9 cellular contexts compared by ENCODE assay signal in genomic region chr4:44738615-44739014, GRCh38. TPM values are rescaled to one million over a fixed set of nuclear protein-coding genes. Genes with fewer than 3 reads are reported as not detected.
DNase-seq lines count a peak whose midpoint lies in the region; ATAC-seq and TF ChIP-seq lines count a peak whose summit lies in the region.
"Had no signal": no experiment of that assay in that cellular context is flagged by ENCODE, and none has a peak within 500 bp of the region (broad histone marks: within the 10 kb centered on the region; RNA-seq: fewer than 3 reads in every experiment).

No MANE protein-coding gene starts in this region.

- no peaks in the 10 kb centered on the region for H3F3A ChIP-seq in PC-9 (ENCODE audit: insufficient read depth, low read depth)

- BruUV-seq in PC-9 (replicated peaks; lab: Mats Ljungman, UMichigan) = no TSS peak

- no peaks in the 10 kb centered on the region for H3K4me1 ChIP-seq in PC-9 (replicated peaks; ENCODE audit: insufficient read depth)

- no peak overlapping the region for H2AFZ ChIP-seq in PC-9

- no peaks in the 10 kb centered on the region for H3K79me2 ChIP-seq in PC-9 (ENCODE audit: low read depth)

- POLR2A ChIA-PET in HEK293T (lab: Yijun Ruan, JAX) (no interaction called here), PC-9 (lab: Charles Lee; ENCODE audit: unreplicated experiment) (no interaction called here)

- no peak overlapping the region for H3K4me2 ChIP-seq in PC-9

- H4K20me1 ChIP-seq in PC-9 (ENCODE audit: insufficient read depth) = no peaks in the 10 kb centered on the region

- DNase-seq in HEK293T (ENCODE audit: extremely low spot score) (peak; percentile 12), PC-9 (no peak), left kidney (ENCODE audit: low read depth, low spot score) (peak; percentile 12), hippocampal formation (lab: John Stamatoyannopoulos, UW) (no peak), DMS79 (lab: John Stamatoyannopoulos, UW) (no peak), Right ventricle myocardium inferior (ENCODE audit: missing footprints) (no peak), CD1c-positive myeloid dendritic cell (ENCODE audit: extremely low spot score) (no peak)
- DNase-seq: NK-92 treated with Interleukin-12 subunit alpha and Interleukin-12 subunit beta, amount 100 ng/mL, for 24 hours had no signal

- no peak overlapping the region for H3K27ac ChIP-seq in PC-9

- no peaks in the 10 kb centered on the region; the same call in 1 of the 2 replicates for H3K9me2 ChIP-seq in PC-9 (ENCODE audit: insufficient read depth)

- H3K9me3 ChIP-seq in PC-9 (ENCODE audit: insufficient read depth, low read depth) = no peaks in the 10 kb centered on the region

- H3K36me3 ChIP-seq in PC-9 (ENCODE audit: low read depth) = no peaks in the 10 kb centered on the region

- TF ChIP-seq CTCF in GM12875 (IDR thresholded peaks at IDR 0.05; ENCODE audit: borderline replicate concordance, insufficient read depth, low read depth, low read length) = peak; percentile 30; the same call in 1 of the 2 replicates
- peak; percentile 52; the same call in 1 of the 2 replicates for TF ChIP-seq CTCF in PC-9 (conservative IDR thresholded peaks at IDR 0.05)

- intact Hi-C loops in PC-9 (cut with micrococcal nuclease; ENCODE audit: unreplicated experiment) = no loop called here
- intact Hi-C loops in Right ventricle myocardium inferior (cut with DNase I) = no loop called here

- CTCF ChIA-PET in HEK293T (lab: Yijun Ruan, JAX) = interaction anchor here (1.1 kb wide), 1 partner anchor 1909 kb away, joined by 3 read pairs; no protein-coding TSS in a partner anchor
- CTCF ChIA-PET in PC-9 (lab: Charles Lee) = no interaction called here

- H3K4me3 ChIP-seq in GM12875 (ENCODE audit: low read depth, low read length) (no peak overlapping the region), PC-9 (no peak overlapping the region)

- no peak for ATAC-seq in Right ventricle myocardium inferior

- H3K27me3 ChIP-seq in PC-9 (ENCODE audit: insufficient read depth, low read depth) = no peaks in the 10 kb centered on the region

TF ChIP-seq in HEK293T, 16 proteins besides CTCF, POLR2A, EP300 and RAD21:
- TF ChIP-seq SUZ12 (IDR thresholded peaks at IDR 0.05) (no peak), CTBP1 (IDR thresholded peaks at IDR 0.05; ENCODE audit: borderline replicate concordance) (no peak), HDGF (IDR thresholded peaks at IDR 0.05; ENCODE audit: borderline replicate concordance) (no peak)

RNA-seq across cellular contexts. Expression of gene GNPDA2, which starts 12.3 kb away (rescaled TPM):
- 8.2 and 14.6 TPM in 2 replicates for total RNA-seq in PC-9 (2021)
- 10.2 TPM for total RNA-seq in Right ventricle myocardium inferior

Comparison
In these comparisons a context has a peak if more than half of its experiments do, and no peak if none do; other contexts are left out.
1. DNase-seq: peak in HEK293T (single experiment) and left kidney (single experiment); none in PC-9 (0 of 2), hippocampal formation (0 of 2), DMS79 (single experiment), Right ventricle myocardium inferior (single experiment) and CD1c-positive myeloid dendritic cell (single experiment).